ENCODE assay signal across 22 cellular contexts in the genomic region with DNA sequence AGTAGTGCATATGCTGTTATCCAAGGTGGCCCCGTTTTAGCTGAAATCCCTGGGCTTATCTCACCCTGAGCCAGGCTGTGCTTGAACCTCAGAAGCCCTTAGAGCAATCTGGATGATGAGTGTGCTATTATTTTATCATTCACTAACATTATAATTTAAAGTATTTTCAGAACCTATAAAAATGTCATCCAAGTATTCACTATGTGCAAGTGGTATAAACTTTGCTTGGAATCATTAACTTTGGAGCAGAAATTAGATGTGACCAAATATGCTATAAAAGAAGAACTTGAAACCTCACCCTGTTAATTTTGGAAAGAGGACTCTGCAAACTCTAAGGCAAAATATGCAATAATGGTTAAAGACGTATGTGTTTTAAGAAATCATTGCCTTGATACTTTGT.
"Had no signal": no experiment of that assay in that cellular context is flagged by ENCODE, and none has a peak within 500 bp of the region (broad histone marks: within the 10 kb centered on the region; RNA-seq: fewer than 3 reads in every experiment).

No MANE protein-coding gene starts in this region.

- H3K36me3 Mint-ChIP-seq: activated naive CD4-positive, alpha-beta T cell treated with anti-CD3 and anti-CD28 coated beads, Interleukin-2, amount 50 U/mL, for 72 hours had no signal

- H3K4me1 ChIP-seq: adrenal gland, foreskin keratinocyte, right atrium auricular region, testis had no signal

- H3K27me3 ChIP-seq: cardiac muscle cell, left lung, right atrium auricular region, testis, upper lobe of left lung had no signal

- H3K9me3 ChIP-seq: adrenal gland, left lung, right atrium auricular region, testis, upper lobe of left lung had no signal

- H3K4me3 Mint-ChIP-seq: activated B cell treated with CpG ODN at 0.5 μM for 24 hours; activated CD4-positive, alpha-beta memory T cell treated with anti-CD3 and anti-CD28 coated beads, Interleukin-2, amount 10 ng/mL, durations not matched to agents 7 days and 5 days; effector memory CD8-positive, alpha-beta T cell; nephron progenitor cell; stimulated activated naive CD8-positive, alpha-beta T cell treated with anti-CD3 and anti-CD28 coated beads, Interleukin-15, Interleukin-2, amounts not matched to agents 100 ng/mL and 50 ng/mL, for 24 hours; T-helper 17 cell had no signal

- ATAC-seq: effector memory CD8-positive, alpha-beta T cell; foreskin keratinocyte; left lung; T-helper 17 cell had no signal

- H3K27ac ChIP-seq: adrenal gland, cardiac muscle cell, foreskin keratinocyte, left lung, right atrium auricular region, skin epidermis, testis had no signal

- DNase-seq: activated B cell treated with CpG ODN at 0.5 μM for 24 hours; activated CD4-positive, alpha-beta memory T cell treated with anti-CD3 and anti-CD28 coated beads, Interleukin-2, amount 10 ng/mL, durations not matched to agents 7 days and 5 days; activated CD4-positive, alpha-beta T cell treated with anti-CD3 and anti-CD28 coated beads for 48 hours; activated gamma-delta T cell treated with Interleukin-2 at 50 U/mL for 16 hours; dermis blood vessel endothelial cell; effector memory CD8-positive, alpha-beta T cell; foreskin keratinocyte; glutamatergic neuron; kidney; left lung; midbrain; nephron progenitor cell; nucleus accumbens; T-helper 17 cell; testis; upper lobe of left lung had no signal

- H3K9me3 Mint-ChIP-seq: activated B cell treated with CpG ODN at 0.5 μM for 24 hours; activated CD4-positive, alpha-beta memory T cell treated with anti-CD3 and anti-CD28 coated beads, Interleukin-2, amount 10 ng/mL, durations not matched to agents 7 days and 5 days; activated naive CD4-positive, alpha-beta T cell treated with anti-CD3 and anti-CD28 coated beads, Interleukin-2, amount 50 U/mL, for 72 hours; effector memory CD8-positive, alpha-beta T cell; nephron progenitor cell; stimulated activated naive CD8-positive, alpha-beta T cell treated with anti-CD3 and anti-CD28 coated beads, Interleukin-15, Interleukin-2, amounts not matched to agents 100 ng/mL and 50 ng/mL, for 24 hours had no signal

- H3K4me3 ChIP-seq: adrenal gland, cardiac muscle cell, left lung, right atrium auricular region, skin epidermis, testis, upper lobe of left lung had no signal

- H3K27ac Mint-ChIP-seq: activated B cell treated with CpG ODN at 0.5 μM for 24 hours; activated CD4-positive, alpha-beta memory T cell treated with anti-CD3 and anti-CD28 coated beads, Interleukin-2, amount 10 ng/mL, durations not matched to agents 7 days and 5 days; effector memory CD8-positive, alpha-beta T cell; nephron progenitor cell; stimulated activated naive CD8-positive, alpha-beta T cell treated with anti-CD3 and anti-CD28 coated beads, Interleukin-15, Interleukin-2, amounts not matched to agents 100 ng/mL and 50 ng/mL, for 24 hours; T-helper 17 cell had no signal

- H3K36me3 ChIP-seq: adrenal gland, cardiac muscle cell, left lung, right atrium auricular region, upper lobe of left lung had no signal
